ENCODE assay signal across 13 cellular contexts in genomic region chr1:219121634-219122033, GRCh38.
"Had no signal": no experiment of that assay in that cellular context is flagged by ENCODE, and none has a peak within 500 bp of the region (broad histone marks: within the 10 kb centered on the region; RNA-seq: fewer than 3 reads in every experiment).

No MANE protein-coding gene starts in this region.

- ATAC-seq: activated CD8-positive, alpha-beta T cell treated with anti-CD3 and anti-CD28 coated beads, Interleukin-2, amount 10 ng/mL, durations not matched to agents 7 days and 5 days; naive thymus-derived CD4-positive, alpha-beta T cell; stimulated activated memory B cell treated with anti-CD40 and anti-IgM and Interleukin-4, amounts not matched to agents 10 μg/mL and 1 μg/mL and 100 μg/mL, for 72 hours had no signal

- H3K9me3 ChIP-seq: colonic mucosa, lower lobe of right lung, upper lobe of right lung had no signal

- H3K4me1 ChIP-seq: colonic mucosa, lower lobe of right lung, upper lobe of right lung had no signal

- H3K27me3 Mint-ChIP-seq: activated naive CD8-positive, alpha-beta T cell treated with anti-CD3 and anti-CD28 coated beads, Interleukin-2, amount 10 ng/mL, durations not matched to agents 7 days and 5 days; stimulated activated memory B cell treated with anti-CD40 and anti-IgM and Interleukin-4, amounts not matched to agents 10 μg/mL and 1 μg/mL and 100 μg/mL, for 72 hours had no signal

- DNase-seq: activated CD4-positive, alpha-beta T cell treated with anti-CD3 and anti-CD28 coated beads for 48 hours; activated CD8-positive, alpha-beta memory T cell treated with anti-CD3 and anti-CD28 coated beads, Interleukin-2, amount 50 U/mL, for 48 hours; activated CD8-positive, alpha-beta T cell treated with anti-CD3 and anti-CD28 coated beads, Interleukin-2, amount 10 ng/mL, durations not matched to agents 7 days and 5 days; activated naive CD8-positive, alpha-beta T cell treated with anti-CD3 and anti-CD28 coated beads, Interleukin-2, amount 10 ng/mL, durations not matched to agents 7 days and 5 days; effector CD4-positive, alpha-beta T cell; hypothalamus; kidney glomerular epithelial cell; lower lobe of right lung; naive thymus-derived CD4-positive, alpha-beta T cell; upper lobe of right lung had no signal

- H3K4me3 ChIP-seq: colonic mucosa, lower lobe of right lung, upper lobe of right lung had no signal

- H3K36me3 Mint-ChIP-seq: activated naive CD8-positive, alpha-beta T cell treated with anti-CD3 and anti-CD28 coated beads, Interleukin-2, amount 10 ng/mL, durations not matched to agents 7 days and 5 days; naive thymus-derived CD4-positive, alpha-beta T cell; stimulated activated memory B cell treated with anti-CD40 and anti-IgM and Interleukin-4, amounts not matched to agents 10 μg/mL and 1 μg/mL and 100 μg/mL, for 72 hours had no signal

- H3K9me3 Mint-ChIP-seq: activated naive CD8-positive, alpha-beta T cell treated with anti-CD3 and anti-CD28 coated beads, Interleukin-2, amount 10 ng/mL, durations not matched to agents 7 days and 5 days; stimulated activated memory B cell treated with anti-CD40 and anti-IgM and Interleukin-4, amounts not matched to agents 10 μg/mL and 1 μg/mL and 100 μg/mL, for 72 hours; T-helper 1 cell treated with Interleukin-12 subunit alpha and Interleukin-12 subunit beta and Interleukin-4 antibody, amounts not matched to agents 30 μg/mL and 1 μg/mL, for 36 hours had no signal

- H3K27ac ChIP-seq: colonic mucosa, lower lobe of right lung, upper lobe of right lung had no signal

- H3K27ac Mint-ChIP-seq: activated CD8-positive, alpha-beta T cell treated with anti-CD3 and anti-CD28 coated beads, Interleukin-2, amount 10 ng/mL, durations not matched to agents 7 days and 5 days; activated naive CD8-positive, alpha-beta T cell treated with anti-CD3 and anti-CD28 coated beads, Interleukin-2, amount 10 ng/mL, durations not matched to agents 7 days and 5 days; naive thymus-derived CD4-positive, alpha-beta T cell; stimulated activated memory B cell treated with anti-CD40 and anti-IgM and Interleukin-4, amounts not matched to agents 10 μg/mL and 1 μg/mL and 100 μg/mL, for 72 hours; T-helper 1 cell treated with Interleukin-12 subunit alpha and Interleukin-12 subunit beta and Interleukin-4 antibody, amounts not matched to agents 30 μg/mL and 1 μg/mL, for 36 hours had no signal

- H3K4me3 Mint-ChIP-seq: activated CD8-positive, alpha-beta T cell treated with anti-CD3 and anti-CD28 coated beads, Interleukin-2, amount 10 ng/mL, durations not matched to agents 7 days and 5 days; activated naive CD8-positive, alpha-beta T cell treated with anti-CD3 and anti-CD28 coated beads, Interleukin-2, amount 10 ng/mL, durations not matched to agents 7 days and 5 days; naive thymus-derived CD4-positive, alpha-beta T cell; stimulated activated memory B cell treated with anti-CD40 and anti-IgM and Interleukin-4, amounts not matched to agents 10 μg/mL and 1 μg/mL and 100 μg/mL, for 72 hours; T-helper 1 cell treated with Interleukin-12 subunit alpha and Interleukin-12 subunit beta and Interleukin-4 antibody, amounts not matched to agents 30 μg/mL and 1 μg/mL, for 36 hours had no signal

- H3K36me3 ChIP-seq: colonic mucosa, lower lobe of right lung, upper lobe of right lung had no signal

- H3K27me3 ChIP-seq: colonic mucosa, upper lobe of right lung had no signal

- H3K4me1 Mint-ChIP-seq: activated naive CD8-positive, alpha-beta T cell treated with anti-CD3 and anti-CD28 coated beads, Interleukin-2, amount 10 ng/mL, durations not matched to agents 7 days and 5 days; naive thymus-derived CD4-positive, alpha-beta T cell; stimulated activated memory B cell treated with anti-CD40 and anti-IgM and Interleukin-4, amounts not matched to agents 10 μg/mL and 1 μg/mL and 100 μg/mL, for 72 hours had no signal
